Comparison of ENCODE assay signal across 9 cellular contexts in the genomic region with DNA sequence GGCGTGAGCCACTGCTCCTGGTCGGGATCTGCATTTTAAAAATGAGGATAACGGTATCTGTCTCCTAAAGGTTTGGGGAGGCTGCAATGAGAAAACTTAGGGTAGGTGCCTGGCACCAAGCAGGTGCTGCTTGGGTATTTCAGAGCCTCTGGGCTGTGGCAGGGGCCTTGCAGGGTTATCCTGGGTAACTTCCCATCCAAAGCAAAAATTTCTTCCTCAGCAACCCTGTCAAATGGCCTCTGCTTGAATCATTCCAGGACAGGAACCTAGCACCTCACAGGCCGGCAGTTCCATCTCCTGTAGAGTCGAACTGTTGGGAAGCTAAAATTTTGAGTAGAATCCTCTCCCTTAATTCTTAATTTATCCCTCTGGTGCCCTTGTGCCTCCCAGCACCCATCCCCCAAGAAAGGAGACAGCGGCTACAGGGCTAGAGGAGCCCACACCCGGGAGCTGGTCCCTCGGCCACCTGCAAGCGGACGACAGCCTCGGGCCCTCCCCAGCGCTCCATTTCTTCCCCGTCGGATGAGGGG. TPM values are rescaled to one million over a fixed set of nuclear protein-coding genes. Genes with fewer than 3 reads are reported as not detected.
DNase-seq lines count a peak whose midpoint lies in the region; TF ChIP-seq lines count a peak whose summit lies in the region.
"Had no signal": no experiment of that assay in that cellular context is flagged by ENCODE, and none has a peak within 500 bp of the region (broad histone marks: within the 10 kb centered on the region; RNA-seq: fewer than 3 reads in every experiment).

No MANE protein-coding gene starts in this region.

- no peaks in the 10 kb centered on the region for H3F3A ChIP-seq in PC-9 (ENCODE audit: insufficient read depth, low read depth)

- H2AFZ ChIP-seq in neuron (ENCODE audit: low read depth, low read length) (peak overlapping the region; percentile 62), PC-9 (no peak overlapping the region)

- H3K36me3 ChIP-seq in BJ (ENCODE audit: control insufficient read depth, insufficient read depth, low read length) (no peaks in the 10 kb centered on the region), neuron (ENCODE audit: insufficient read depth, low read length) (no peaks in the 10 kb centered on the region), PC-9 (ENCODE audit: low read depth) (no peaks in the 10 kb centered on the region)

- BruUV-seq in PC-9 (replicated peaks; lab: Mats Ljungman, UMichigan), result no TSS peak

- no peaks in the 10 kb centered on the region for H4K20me1 ChIP-seq in PC-9 (ENCODE audit: insufficient read depth)

- peak overlapping the region; percentile 46 for H3K4me3 ChIP-seq in BJ (ENCODE audit: low read depth, low read length)
- peak overlapping the region; percentile 54 for H3K4me3 ChIP-seq in HL-60 (replicated peaks; ENCODE audit: insufficient read depth, low read length)
- H3K4me3 ChIP-seq in dorsolateral prefrontal cortex, result peak overlapping the region; percentile 37 to 79 (median 64)
- H3K4me3 ChIP-seq in neuron (ENCODE audit: low read length), result peak overlapping the region; percentile 6
- no peak overlapping the region for H3K4me3 ChIP-seq in PC-9

- H3K27me3 ChIP-seq in BJ (ENCODE audit: control insufficient read depth, insufficient read depth, low read length) (peaks cover 20% of the 10 kb centered on the region), HL-60 (ENCODE audit: insufficient read depth, poor library complexity, severe bottlenecking) (no peaks in the 10 kb centered on the region), dorsolateral prefrontal cortex (peaks cover 0 to 9% (median 0%) of the 10 kb centered on the region in 45 donors), neuron (ENCODE audit: insufficient read depth, low read length) (peaks cover 66% of the 10 kb centered on the region), PC-9 (ENCODE audit: insufficient read depth, low read depth) (peaks cover 40% of the 10 kb centered on the region)

- H3K4me1 ChIP-seq in neuron (ENCODE audit: insufficient read depth, low read length) (peaks cover 6% of the 10 kb centered on the region), PC-9 (replicated peaks; ENCODE audit: insufficient read depth) (no peaks in the 10 kb centered on the region)

- CTCF ChIA-PET in BJ (lab: Yijun Ruan, JAX), result interaction anchor here (1.3 kb wide), 1 partner anchor 73 kb away, joined by 5 read pairs; no protein-coding TSS in a partner anchor
- CTCF ChIA-PET in PC-9 (lab: Charles Lee), result no interaction called here

- no peaks in the 10 kb centered on the region for H3K9me3 ChIP-seq in neuron (ENCODE audit: low read length)
- no peaks in the 10 kb centered on the region for H3K9me3 ChIP-seq in PC-9 (ENCODE audit: insufficient read depth, low read depth)

- intact Hi-C loops in dorsolateral prefrontal cortex (cut with DNase I) (no loop called here), PC-9 (cut with micrococcal nuclease; ENCODE audit: unreplicated experiment) (no loop called here)

- TF ChIP-seq CTCF in BJ (IDR thresholded peaks at IDR 0.05; ENCODE audit: insufficient read depth, low read depth, low read length) (no peak), HL-60 (IDR thresholded peaks at IDR 0.05; ENCODE audit: insufficient read depth, low read length) (no peak), dorsolateral prefrontal cortex (IDR thresholded peaks at IDR 0.05 in 54 of 56, conservative IDR thresholded peaks at IDR 0.05 in 2 of 56; ENCODE audit: low read depth in 1 of 56, partially characterized antibody in 56 of 56) (no peak), PC-9 (conservative IDR thresholded peaks at IDR 0.05) (no peak)

- H3K27ac ChIP-seq in HL-60 (replicated peaks) (no peak overlapping the region), dorsolateral prefrontal cortex (peak overlapping the region in 22 of 59 donors; percentile 1 to 74 (median 44)), PC-9 (no peak overlapping the region)

- POLR2A ChIA-PET in BJ (lab: Charles Lee), result no interaction called here
- POLR2A ChIA-PET in PC-9 (lab: Charles Lee; ENCODE audit: unreplicated experiment), result no interaction called here

- H3K79me2 ChIP-seq in PC-9 (ENCODE audit: low read depth), result no peaks in the 10 kb centered on the region

- H3K9me2 ChIP-seq in PC-9 (ENCODE audit: insufficient read depth), result no peaks in the 10 kb centered on the region

- no peak overlapping the region for H3K4me2 ChIP-seq in PC-9

- DNase-seq in BJ (ENCODE audit: low read depth) (no peak), HL-60 (ENCODE audit: low read depth in 1 of 2, low spot score in 1 of 2) (no peak), dorsolateral prefrontal cortex (peak in 1 of 10 donors; percentile 55), PC-9 (no peak), NCI-H1694 (lab: John Stamatoyannopoulos, UW) (no peak)
- DNase-seq in NK-92 treated with Interleukin-12 subunit alpha and Interleukin-12 subunit beta, amount 100 ng/mL, for 24 hours (lab: John Stamatoyannopoulos, UW), result no peak
- DNase-seq in stimulated activated CD4-positive, alpha-beta T cell treated with anti-CD3 and anti-CD28 coated beads, Interleukin-15, amount 100 ng/mL, for 24 hours, result no peak
- DNase-seq: NCI-H2081 treated with DMSO at 0.1 percent for 48 hours had no signal

RNA-seq across cellular contexts. Expression of a gene that starts 0.9 kb away (rescaled TPM):
- 4.8 and 6.9 TPM in 2 replicates for polyA plus RNA-seq in BJ (2011; rRNA removed)
- polyA minus RNA-seq in BJ (2011; rRNA and poly(A)+ RNA removed), result 2.6 and 2.7 TPM in 2 replicates
- total RNA-seq in dorsolateral prefrontal cortex, result 10 to 100 TPM; 16.0 to 66.6 (median 43.0) TPM
- 0.37 TPM in 1 of 2 replicates, not detected in the other for total RNA-seq in PC-9 (2021)

RNA-seq across cellular contexts. Expression of a gene that starts 5.6 kb away (rescaled TPM):
- 0.07 TPM in 1 of 2 replicates, not detected in the other for polyA plus RNA-seq in BJ (2011; rRNA removed)
- polyA minus RNA-seq in BJ (2011; rRNA and poly(A)+ RNA removed), result not detected in 2 replicates
- total RNA-seq in dorsolateral prefrontal cortex (1 to 10 TPM in 118 of 120 experiments, under 1 TPM in 2; 0.83 to 8.1 (median 2.2) TPM), PC-9 (2021) (not detected in 2 replicates)

RNA-seq across cellular contexts. Expression of a gene that starts 16.4 kb away (rescaled TPM):
- polyA plus RNA-seq in BJ (2011; rRNA removed), result 54.9 and 84.0 TPM in 2 replicates
- 24.6 and 32.8 TPM in 2 replicates for polyA minus RNA-seq in BJ (2011; rRNA and poly(A)+ RNA removed)
- total RNA-seq in dorsolateral prefrontal cortex (10 to 100 TPM; 25.2 to 52.0 (median 34.9) TPM), PC-9 (2021) (35.7 and 36.2 TPM in 2 replicates)

RNA-seq across cellular contexts. Expression of a gene that starts 21.1 kb away (rescaled TPM):
- polyA plus RNA-seq in BJ (2011; rRNA removed), result not detected in 2 replicates
- not detected in 2 replicates for polyA minus RNA-seq in BJ (2011; rRNA and poly(A)+ RNA removed)
- total RNA-seq in dorsolateral prefrontal cortex (not detected), PC-9 (2021) (not detected in 2 replicates)

RNA-seq across cellular contexts. Expression of a gene that starts 30.7 kb away (rescaled TPM):
- not detected in 2 replicates for polyA plus RNA-seq in BJ (2011; rRNA removed)
- polyA minus RNA-seq in BJ (2011; rRNA and poly(A)+ RNA removed), result not detected in 2 replicates
- total RNA-seq in dorsolateral prefrontal cortex (under 1 TPM in 22 of 120 experiments, not detected in 98; 0.07 to 0.40 (median 0.11) TPM), PC-9 (2021) (not detected in 2 replicates)

Comparison
In these comparisons a context has a peak if more than half of its experiments do, and no peak if none do; other contexts are left out.
1. RNA of a gene that starts 0.9 kb away (total RNA-seq): 16.0 to 66.6 TPM in dorsolateral prefrontal cortex; 0.37 TPM in PC-9; every median in the first group is over 10 times any median in the second.